8 cellular contexts compared by ENCODE assay signal in the genomic region with DNA sequence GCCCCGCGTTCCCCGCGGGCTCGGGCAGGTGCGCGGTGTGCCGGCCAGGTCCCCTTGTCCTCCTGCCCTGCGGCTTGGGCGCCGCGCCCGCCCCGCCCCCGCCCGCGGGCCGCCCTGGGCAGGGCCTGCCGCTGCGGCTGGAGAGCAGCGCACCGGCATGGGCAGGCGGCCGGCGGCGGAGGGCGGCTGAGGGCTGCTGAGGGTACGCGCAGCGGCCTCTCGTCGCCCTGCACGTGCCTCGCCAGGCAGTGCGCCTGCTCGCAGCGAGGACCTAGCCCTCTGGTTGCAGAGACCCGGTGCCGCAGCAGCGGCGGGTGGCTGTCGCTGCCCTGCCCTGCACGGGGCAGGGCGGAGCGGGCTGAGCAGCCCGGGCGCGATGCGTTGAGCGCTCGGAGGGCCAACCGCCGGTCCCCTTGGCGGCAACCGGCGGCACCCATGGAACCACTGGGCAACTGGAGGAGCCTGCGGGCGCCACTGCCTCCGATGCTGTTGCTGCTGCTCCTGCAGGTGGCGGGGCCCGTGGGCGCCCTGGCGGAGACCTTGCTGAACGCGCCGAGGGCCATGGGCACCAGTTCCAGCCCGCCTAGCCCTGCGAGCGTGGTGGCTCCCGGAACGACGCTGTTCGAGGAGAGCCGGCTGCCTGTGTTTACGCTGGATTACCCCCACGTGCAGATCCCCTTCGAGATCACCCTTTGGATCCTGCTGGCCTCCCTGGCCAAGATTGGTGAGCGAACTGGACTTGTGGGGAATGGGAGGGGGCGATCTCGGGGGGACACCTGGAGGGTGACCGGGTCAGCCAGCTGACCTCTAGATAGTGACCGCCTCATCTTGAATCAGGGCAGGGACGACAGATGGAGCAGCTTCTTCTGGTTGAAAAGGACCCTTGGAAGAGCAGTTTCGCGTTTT. TPM values are rescaled to one million over a fixed set of nuclear protein-coding genes. Genes with fewer than 3 reads are reported as not detected.
DNase-seq lines count a peak whose midpoint lies in the region; ATAC-seq and TF ChIP-seq lines count a peak whose summit lies in the region.

SLC9A2 (plus strand) TSS at position 140 of the 906 bp plus-strand sequence; CDS start at position 436, 296 bp downstream.

- no peaks in the 10 kb centered on the region for H3K9me3 ChIP-seq in CD8-positive, alpha-beta T cell (ENCODE audit: low read length)
- H3K9me3 ChIP-seq in HUES48 (ENCODE audit: control insufficient read depth, insufficient read depth, low read length) (no peaks in the 10 kb centered on the region), right atrium auricular region (no peaks in the 10 kb centered on the region)

- TF ChIP-seq CTCF in CD8-positive, alpha-beta T cell (IDR thresholded peaks at IDR 0.05): no peak
- no peak for TF ChIP-seq CTCF in right atrium auricular region (IDR thresholded peaks at IDR 0.05)

- peaks cover 3% of the 10 kb centered on the region for H3K4me1 ChIP-seq in CD8-positive, alpha-beta T cell (ENCODE audit: insufficient read depth, low read length)
- peaks cover 14% of the 10 kb centered on the region; the same call in 1 of the 2 replicates for H3K4me1 ChIP-seq in HUES48 (ENCODE audit: control insufficient read depth, insufficient read depth, low read length)
- peaks cover 0 to 18% of the 10 kb centered on the region in 2 donors for H3K4me1 ChIP-seq in right atrium auricular region

- no peaks in the 10 kb centered on the region for H3K36me3 ChIP-seq in CD8-positive, alpha-beta T cell (ENCODE audit: insufficient read depth, low read length)
- H3K36me3 ChIP-seq in HUES48 (ENCODE audit: control insufficient read depth, insufficient read depth, low read length): no peaks in the 10 kb centered on the region
- no peaks in the 10 kb centered on the region for H3K36me3 ChIP-seq in right atrium auricular region

- H3K27ac Mint-ChIP-seq in CD8-positive, alpha-beta T cell: no peak within 1 kb of the TSS
- no peak within 1 kb of the TSS for H3K27ac Mint-ChIP-seq in activated T-helper 17 cell treated with anti-CD3 and anti-CD28 coated beads, Interleukin-2, amount 50 U/mL, for 72 hours

- no peak within 1 kb of the TSS for H3K9ac ChIP-seq in HUES48 (ENCODE audit: low read depth, low read length)

- CTCF ChIA-PET in CD8-positive, alpha-beta T cell (lab: Charles Lee): no interaction called here

- H3K36me3 Mint-ChIP-seq in CD8-positive, alpha-beta T cell: no peaks in the 10 kb centered on the region
- no peaks in the 10 kb centered on the region for H3K36me3 Mint-ChIP-seq in activated T-helper 17 cell treated with anti-CD3 and anti-CD28 coated beads, Interleukin-2, amount 50 U/mL, for 72 hours (ENCODE audit: low read depth)

- ATAC-seq in CD8-positive, alpha-beta T cell: no peak
- ATAC-seq in activated T-helper 17 cell treated with anti-CD3 and anti-CD28 coated beads, Interleukin-2, amount 50 U/mL, for 72 hours (replicated peaks): peak; percentile 53
- ATAC-seq in GM19397 (IDR thresholded peaks at IDR 0.05; ENCODE audit: unreplicated experiment) (no peak), HG03354 (IDR thresholded peaks at IDR 0.05; ENCODE audit: poor library complexity, severe bottlenecking, unreplicated experiment) (no peak)

- intact Hi-C loops in CD8-positive, alpha-beta T cell (cut with DNase I, micrococcal nuclease): loop anchor here in 1 of 2 experiments (5.0 kb wide), 1 partner anchor 147 kb away; the partner anchor contains the start of gene SLC9A4

- no peaks in the 10 kb centered on the region for H3K9me3 Mint-ChIP-seq in CD8-positive, alpha-beta T cell
- H3K9me3 Mint-ChIP-seq in activated T-helper 17 cell treated with anti-CD3 and anti-CD28 coated beads, Interleukin-2, amount 50 U/mL, for 72 hours: no peaks in the 10 kb centered on the region

- no peak within 1 kb of the TSS for H3K4me3 ChIP-seq in CD8-positive, alpha-beta T cell (ENCODE audit: low read depth, low read length)
- H3K4me3 ChIP-seq in HUES48 (ENCODE audit: low read depth, low read length) (peak within 1 kb of the TSS; percentile 62), right atrium auricular region (peak within 1 kb of the TSS; percentile 22 to 50)

- peaks cover 13% of the 10 kb centered on the region for H3K4me1 Mint-ChIP-seq in CD8-positive, alpha-beta T cell (ENCODE audit: low read depth)
- peaks cover 4% of the 10 kb centered on the region for H3K4me1 Mint-ChIP-seq in activated T-helper 17 cell treated with anti-CD3 and anti-CD28 coated beads, Interleukin-2, amount 50 U/mL, for 72 hours

- DNase-seq in CD8-positive, alpha-beta T cell: no peak
- DNase-seq in right atrium auricular region (ENCODE audit: low spot score): no peak
- DNase-seq in retina: peak; percentile 77
- DNase-seq in activated effector memory CD4-positive, alpha-beta T cell treated with anti-CD3 and anti-CD28 coated beads, Interleukin-2, amount 50 U/mL, for 16 hours: no peak

- no peak within 1 kb of the TSS for H3K27ac ChIP-seq in CD8-positive, alpha-beta T cell (ENCODE audit: low read depth, low read length)
- H3K27ac ChIP-seq in HUES48 (ENCODE audit: low read depth, low read length) (no peak within 1 kb of the TSS), right atrium auricular region (no peak within 1 kb of the TSS)

- H3K4me3 Mint-ChIP-seq in CD8-positive, alpha-beta T cell: peak within 1 kb of the TSS; percentile 53
- peak within 1 kb of the TSS; percentile 61 for H3K4me3 Mint-ChIP-seq in activated T-helper 17 cell treated with anti-CD3 and anti-CD28 coated beads, Interleukin-2, amount 50 U/mL, for 72 hours

- POLR2A ChIA-PET in CD8-positive, alpha-beta T cell (lab: Charles Lee): no interaction called here

- peaks cover 5% of the 10 kb centered on the region for H3K27me3 ChIP-seq in CD8-positive, alpha-beta T cell (ENCODE audit: insufficient read depth, low read length)
- peaks cover 65% of the 10 kb centered on the region for H3K27me3 ChIP-seq in HUES48 (ENCODE audit: control insufficient read depth, insufficient read depth, low read length)
- peaks cover 0 to 8% of the 10 kb centered on the region in 2 donors for H3K27me3 ChIP-seq in right atrium auricular region

- peaks cover 39% of the 10 kb centered on the region for H3K27me3 Mint-ChIP-seq in CD8-positive, alpha-beta T cell (ENCODE audit: low read depth)
- peaks cover 58% of the 10 kb centered on the region for H3K27me3 Mint-ChIP-seq in activated T-helper 17 cell treated with anti-CD3 and anti-CD28 coated beads, Interleukin-2, amount 50 U/mL, for 72 hours

RNA-seq across cellular contexts. Expression of gene SLC9A2, which starts in this region (rescaled TPM):
- not detected for total RNA-seq in CD8-positive, alpha-beta T cell
- not detected for total RNA-seq in activated T-helper 17 cell treated with anti-CD3 and anti-CD28 coated beads, Interleukin-2, amount 50 U/mL, for 72 hours
- under 1 TPM in 1 of 2 donors, not detected in 1; 0.22 TPM for total RNA-seq in right atrium auricular region

Comparison
In these comparisons a context has a peak if more than half of its experiments do, and no peak if none do; other contexts are left out.
1. Peak in ATAC-seq in activated T-helper 17 cell treated with anti-CD3 and anti-CD28 coated beads, Interleukin-2, amount 50 U/mL, for 72 hours; RNA of the gene not detected or under 1 TPM.